8 cellular contexts compared by ENCODE assay signal in genomic region chr16:46884513-46885293, GRCh38. TPM values are rescaled to one million over a fixed set of nuclear protein-coding genes. Genes with fewer than 3 reads are reported as not detected.
DNase-seq lines count a peak whose midpoint lies in the region; ATAC-seq and TF ChIP-seq lines count a peak whose summit lies in the region.

No MANE protein-coding gene starts in this region.

- TF ChIP-seq CTCF in CD14-positive monocyte (IDR thresholded peaks at IDR 0.05) (no peak), right atrium auricular region (IDR thresholded peaks at IDR 0.05) (no peak)

- POLR2A ChIA-PET in activated naive CD8-positive, alpha-beta T cell treated with anti-CD3 and anti-CD28 coated beads, Interleukin-2, amount 10 ng/mL, durations not matched to agents 7 days and 5 days (lab: Charles Lee), result interaction anchor here (1.2 to 1.8 kb wide), 2 partner anchors 54 to 89 kb away, joined by 4 to 10 read pairs; partner anchors contain the start of genes C16orf87 and DNAJA2

- H3K27ac Mint-ChIP-seq in CD14-positive monocyte, result peak overlapping the region in 3 of 7 donors; percentile 12 to 76 (median 46)
- no peak overlapping the region for H3K27ac Mint-ChIP-seq in activated naive CD8-positive, alpha-beta T cell treated with anti-CD3 and anti-CD28 coated beads, Interleukin-2, amount 10 ng/mL, durations not matched to agents 7 days and 5 days

- peak; percentile 10 for ATAC-seq in GM21381 (IDR thresholded peaks at IDR 0.05; ENCODE audit: unreplicated experiment)
- ATAC-seq in activated naive CD8-positive, alpha-beta T cell treated with anti-CD3 and anti-CD28 coated beads, Interleukin-2, amount 10 ng/mL, durations not matched to agents 7 days and 5 days (ENCODE audit: low read depth), result peak; percentile 15

- H3K36me3 ChIP-seq in Karpas-422 (ENCODE audit: insufficient read depth, low read length) (peaks cover 3% of the 10 kb centered on the region; the same call in 1 of the 2 replicates), right atrium auricular region (no peaks in the 10 kb centered on the region), rectal smooth muscle tissue (ENCODE audit: control insufficient read depth, insufficient read depth, low read length) (no peaks in the 10 kb centered on the region)

- H3K4me1 ChIP-seq in Karpas-422 (ENCODE audit: low read length) (peaks cover 41% of the 10 kb centered on the region), right atrium auricular region (peaks cover 0 to 20% of the 10 kb centered on the region in 2 donors), rectal smooth muscle tissue (ENCODE audit: control insufficient read depth, insufficient read depth, low read length) (peaks cover 6% of the 10 kb centered on the region)

- no peaks in the 10 kb centered on the region for H3K9me3 Mint-ChIP-seq in CD14-positive monocyte
- no peaks in the 10 kb centered on the region for H3K9me3 Mint-ChIP-seq in activated naive CD8-positive, alpha-beta T cell treated with anti-CD3 and anti-CD28 coated beads, Interleukin-2, amount 10 ng/mL, durations not matched to agents 7 days and 5 days

- peak overlapping the region; percentile 43; the same call in 1 of the 2 replicates for H3K27ac ChIP-seq in Karpas-422 (ENCODE audit: low read length)
- H3K27ac ChIP-seq in right atrium auricular region, result peak overlapping the region; percentile 46 to 51
- H3K27ac ChIP-seq in rectal smooth muscle tissue (ENCODE audit: low read depth, low read length), result no peak overlapping the region

- peak overlapping the region; percentile 77 for H3K9ac ChIP-seq in Karpas-422 (ENCODE audit: low read length)
- H3K9ac ChIP-seq in rectal smooth muscle tissue (ENCODE audit: low read length), result no peak overlapping the region

- peaks cover 33% of the 10 kb centered on the region for H3K4me1 Mint-ChIP-seq in CD14-positive monocyte
- H3K4me1 Mint-ChIP-seq in activated naive CD8-positive, alpha-beta T cell treated with anti-CD3 and anti-CD28 coated beads, Interleukin-2, amount 10 ng/mL, durations not matched to agents 7 days and 5 days, result peaks cover 14% of the 10 kb centered on the region

- peak overlapping the region; percentile 86 to 89 for H3K4me3 Mint-ChIP-seq in CD14-positive monocyte
- H3K4me3 Mint-ChIP-seq in activated naive CD8-positive, alpha-beta T cell treated with anti-CD3 and anti-CD28 coated beads, Interleukin-2, amount 10 ng/mL, durations not matched to agents 7 days and 5 days, result peak overlapping the region; percentile 83

- peaks cover 0 to 5% of the 10 kb centered on the region in 2 donors for H3K36me3 Mint-ChIP-seq in CD14-positive monocyte
- peaks cover 5% of the 10 kb centered on the region for H3K36me3 Mint-ChIP-seq in activated naive CD8-positive, alpha-beta T cell treated with anti-CD3 and anti-CD28 coated beads, Interleukin-2, amount 10 ng/mL, durations not matched to agents 7 days and 5 days

- intact Hi-C loops in CD14-positive monocyte (cut with micrococcal nuclease), result loop anchor here in 1 of 2 donors (5.0 kb wide), 1 partner anchor 32 kb away; no protein-coding TSS in a partner anchor

- peak overlapping the region; percentile 75 for H3K4me2 ChIP-seq in Karpas-422 (ENCODE audit: low read depth, low read length, poor library complexity, severe bottlenecking)

- no peaks in the 10 kb centered on the region for H4K20me1 ChIP-seq in Karpas-422 (ENCODE audit: insufficient read depth, low read depth, low read length)

- 0 out of 2 replicates have a peak overlapping the region, but pooled peaks have one; percentile 8 for H2AFZ ChIP-seq in Karpas-422 (ENCODE audit: low read length)

- DNase-seq in CD14-positive monocyte (ENCODE audit: low spot score) (no peak), Karpas-422 (peak; percentile 59), right atrium auricular region (ENCODE audit: low spot score) (no peak), foreskin melanocyte (no peak), NCI-H774 (lab: John Stamatoyannopoulos, UW) (no peak)
- peak; percentile 48 for DNase-seq in activated naive CD8-positive, alpha-beta T cell treated with anti-CD3 and anti-CD28 coated beads, Interleukin-2, amount 10 ng/mL, durations not matched to agents 7 days and 5 days

- peaks cover 35% of the 10 kb centered on the region for H3K79me2 ChIP-seq in Karpas-422 (ENCODE audit: low read length)

- H3K4me3 ChIP-seq in Karpas-422 (ENCODE audit: low read length), result peak overlapping the region; percentile 91
- H3K4me3 ChIP-seq in right atrium auricular region, result peak overlapping the region; percentile 71 to 83
- H3K4me3 ChIP-seq in rectal smooth muscle tissue (ENCODE audit: low read length), result peak overlapping the region; percentile 76

- no peaks in the 10 kb centered on the region for H3K27me3 ChIP-seq in Karpas-422 (ENCODE audit: low read length)
- no peaks in the 10 kb centered on the region for H3K27me3 ChIP-seq in right atrium auricular region
- no peaks in the 10 kb centered on the region for H3K27me3 ChIP-seq in rectal smooth muscle tissue (ENCODE audit: control insufficient read depth, insufficient read depth, low read length)

- H3K9me3 ChIP-seq in Karpas-422 (ENCODE audit: low read length) (no peaks in the 10 kb centered on the region), right atrium auricular region (no peaks in the 10 kb centered on the region)

- peaks cover 2 to 10% (median 9%) of the 10 kb centered on the region in 3 donors for H3K27me3 Mint-ChIP-seq in CD14-positive monocyte (ENCODE audit: low read depth in 3 of 3)
- H3K27me3 Mint-ChIP-seq in activated naive CD8-positive, alpha-beta T cell treated with anti-CD3 and anti-CD28 coated beads, Interleukin-2, amount 10 ng/mL, durations not matched to agents 7 days and 5 days, result peaks cover 25% of the 10 kb centered on the region

- no peaks in the 10 kb centered on the region for H3K9me2 ChIP-seq in Karpas-422 (replicated peaks; ENCODE audit: insufficient read depth, low read length)

RNA-seq across cellular contexts. Expression of gene GPT2, which starts 0.5 kb away (rescaled TPM):
- 1 to 10 TPM in 1 of 2 donors, under 1 TPM in 1; 0.98 to 1.4 TPM for polyA plus RNA-seq in CD14-positive monocyte
- total RNA-seq in Karpas-422 (2014; rRNA removed; shearing (Covaris generic); ENCODE audit: low replicate concordance), result 42.6 and 57.5 TPM in 2 replicates
- total RNA-seq in activated naive CD8-positive, alpha-beta T cell treated with anti-CD3 and anti-CD28 coated beads, Interleukin-2, amount 10 ng/mL, durations not matched to agents 7 days and 5 days, result 1 to 10 TPM; 4.8 to 6.3 TPM
- total RNA-seq in right atrium auricular region, result 10 to 100 TPM in 1 of 2 donors, 1 to 10 TPM in 1; 3.7 to 12.1 TPM

RNA-seq across cellular contexts. Expression of gene C16orf87, which starts 53.7 kb away (rescaled TPM):
- 1 to 10 TPM; 7.6 to 9.7 TPM for polyA plus RNA-seq in CD14-positive monocyte
- 25.3 and 37.8 TPM in 2 replicates for total RNA-seq in Karpas-422 (2014; rRNA removed; shearing (Covaris generic); ENCODE audit: low replicate concordance)
- 1 to 10 TPM; 8.8 to 9.5 TPM for total RNA-seq in activated naive CD8-positive, alpha-beta T cell treated with anti-CD3 and anti-CD28 coated beads, Interleukin-2, amount 10 ng/mL, durations not matched to agents 7 days and 5 days
- total RNA-seq in right atrium auricular region, result 10 to 100 TPM; 12.0 to 14.1 TPM

Comparison
In these comparisons a context has a peak if more than half of its experiments do, and no peak if none do; other contexts are left out.
1. DNase-seq: peak in Karpas-422 (single experiment) and activated naive CD8-positive, alpha-beta T cell treated with anti-CD3 and anti-CD28 coated beads, Interleukin-2, amount 10 ng/mL, durations not matched to agents 7 days and 5 days (single experiment); none in CD14-positive monocyte (single experiment), right atrium auricular region (single experiment), foreskin melanocyte (single experiment) and NCI-H774 (single experiment).
2. Peak in every context shown above with its lines, with median percentiles within 50 percentile points of each other: H3K4me3 ChIP-seq.